ENCODE assay signal across 10 cellular contexts in genomic region chr7:538764-539685, GRCh38. TPM values are rescaled to one million over a fixed set of nuclear protein-coding genes. Genes with fewer than 3 reads are reported as not detected.
A peak's percentile ranks its signal among the peaks of the same experiment; 100 is the strongest.
DNase-seq lines count a peak whose midpoint lies in the region; ATAC-seq, FAIRE-seq and TF ChIP-seq lines count a peak whose summit lies in the region.
"Had no signal": no experiment of that assay in that cellular context is flagged by ENCODE, and none has a peak within 500 bp of the region (broad histone marks: within the 10 kb centered on the region; RNA-seq: fewer than 3 reads in every experiment).

No MANE protein-coding gene starts in this region.

- peak overlapping the region; percentile 16; the same call in 2 of the 3 replicates for H3K4me3 ChIP-seq in A549
- H3K4me3 ChIP-seq in mammary epithelial cell (replicated peaks in 1 of 3; ENCODE audit: insufficient read depth in 1 of 3, low read depth in 2 of 3, low read length in 3 of 3), result peak overlapping the region; percentile 35 to 53 (median 38)
- H3K4me3 ChIP-seq in mucosa of descending colon, result no peak overlapping the region

- H3K27me3 ChIP-seq in mammary epithelial cell (ENCODE audit: insufficient read depth, low read length), result no peaks in the 10 kb centered on the region

- H2AFZ ChIP-seq in mammary epithelial cell (ENCODE audit: low read depth, low read length), result no peak overlapping the region

- CTCF ChIA-PET in A549 (lab: Yijun Ruan, JAX) (interaction anchor here (0.9 to 8.5 kb wide), 5 partner anchors 9 to 217 kb away, joined by 3 to 35 read pairs (median 4); partner anchors contain the start of gene PDGFA), mammary epithelial cell (lab: Charles Lee; ENCODE audit: low non-redundant PET) (no interaction called here)

- no peaks in the 10 kb centered on the region for H4K20me1 ChIP-seq in mammary epithelial cell (ENCODE audit: insufficient read depth, low read length)

- H3K9me3 ChIP-seq in A549 (no peaks in the 10 kb centered on the region; the same call in 2 of the 3 replicates), mammary epithelial cell (replicated peaks; ENCODE audit: insufficient read depth, low read length) (no peaks in the 10 kb centered on the region), mucosa of descending colon (no peaks in the 10 kb centered on the region)

- FAIRE-seq in A549 (lab: Jason Lieb, UNC), result no peak

- no peaks in the 10 kb centered on the region for H3K79me2 ChIP-seq in mammary epithelial cell (ENCODE audit: insufficient read depth, low read length)

- TF ChIP-seq RAD21 in A549 (conservative IDR thresholded peaks at IDR 0.05 in 1 of 2, IDR thresholded peaks at IDR 0.05 in 1 of 2) (no peak), Ishikawa (IDR thresholded peaks at IDR 0.05; ENCODE audit: low read depth) (no peak)

- peak overlapping the region; percentile 94 for H3K4me2 ChIP-seq in A549
- H3K4me2 ChIP-seq in mammary epithelial cell (ENCODE audit: insufficient read depth, low read depth, low read length), result peak overlapping the region; percentile 98

- DNase-seq in A549 (ENCODE audit: low read depth in 1 of 2, low spot score in 1 of 2), result no peak
- DNase-seq in mammary epithelial cell, result peak; percentile 85
- DNase-seq in mucosa of descending colon, result peak in 1 of 3 donors; percentile 65
- no peak for DNase-seq in cerebellar cortex (ENCODE audit: low spot score)
- DNase-seq in activated CD4-positive, alpha-beta T cell treated with anti-CD3 and anti-CD28 coated beads for 4 hours, result no peak
- no peak for DNase-seq in germinal center (ENCODE audit: low spot score)
- DNase-seq in NOMO-1 treated with dmso at 0.1 percent for 144 hours (lab: John Stamatoyannopoulos, UW; ENCODE audit: unreplicated experiment), result no peak
- DNase-seq: NCI-H2227 treated with DMSO at 0.1 percent for 48 hours had no signal

- TSS peak; percentile 77 for BruUV-seq in mammary epithelial cell (replicated peaks; lab: Mats Ljungman, UMichigan)

- H3K4me1 ChIP-seq in A549 (peaks cover 56% of the 10 kb centered on the region), mammary epithelial cell (ENCODE audit: insufficient read depth, low read length) (peaks cover 50% of the 10 kb centered on the region), mucosa of descending colon (ENCODE audit: low read depth) (peaks cover 21% of the 10 kb centered on the region)

- ATAC-seq in A549 (peak; percentile 43 to 55), mucosa of descending colon (peak; percentile 53)
- ATAC-seq: activated CD4-positive, CD25-positive, alpha-beta regulatory T cell treated with anti-CD3 and anti-CD28 coated beads, Interleukin-2, amount 50 U/mL, for 24 hours had no signal

- peak overlapping the region; percentile 90 to 96 for H3K27ac ChIP-seq in A549
- peak overlapping the region; percentile 85 for H3K27ac ChIP-seq in mammary epithelial cell (ENCODE audit: insufficient read depth, low read depth, low read length)

- in situ Hi-C loops in mammary epithelial cell (cut with MboI; ENCODE audit: low sequenced_read_pairs in 2 of 2), result no loop called here

- no peak for TF ChIP-seq EP300 in A549 (IDR thresholded peaks at IDR 0.05)
- peak; percentile 28; the same call in 1 of the 2 replicates for TF ChIP-seq EP300 in Ishikawa (IDR thresholded peaks at IDR 0.05; ENCODE audit: borderline replicate concordance)

- TF ChIP-seq CTCF in A549 (IDR thresholded peaks at IDR 0.05), result no peak
- peak in 1 of 2 donors; percentile 12 for TF ChIP-seq CTCF in mammary epithelial cell (conservative IDR thresholded peaks at IDR 0.05 in 1 of 2, IDR thresholded peaks at IDR 0.05 in 1 of 2; ENCODE audit: extremely low read depth in 1 of 2, insufficient read depth in 1 of 2, low read depth in 1 of 2, low read length in 2 of 2)
- TF ChIP-seq CTCF in mucosa of descending colon (IDR thresholded peaks at IDR 0.05), result no peak

- WGBS in A549 (ENCODE audit: missing lambda C conversion rate), result 44% methylated on average over 24 of the region's 37 CpGs
- WGBS in mammary epithelial cell (ENCODE audit: low coverage, missing lambda C conversion rate), result 22% methylated on average over 23 of the region's 37 CpGs

- TF ChIP-seq POLR2A in A549 (IDR thresholded peaks at IDR 0.05; ENCODE audit: low read length), result no peak

- dilution Hi-C loops in mammary epithelial cell (cut with HindIII; ENCODE audit: low sequenced_read_pairs), result no loop called here

- POLR2A ChIA-PET in A549 (lab: Yijun Ruan, JAX), result interaction anchor here (0.8 to 2.0 kb wide), 2 partner anchors 19 to 21 kb away, joined by 3 to 18 read pairs; partner anchors contain the start of gene PDGFA

- H3K36me3 ChIP-seq in mammary epithelial cell (ENCODE audit: insufficient read depth, low read length), result no peaks in the 10 kb centered on the region
- no peaks in the 10 kb centered on the region for H3K36me3 ChIP-seq in mucosa of descending colon (ENCODE audit: low read depth)

- H3K9ac ChIP-seq in mammary epithelial cell (ENCODE audit: insufficient read depth, low read length), result peak overlapping the region; percentile 82

- intact Hi-C loops in mammary epithelial cell (cut with micrococcal nuclease), result loop anchor here (1.0 to 5.0 kb wide), 2 partner anchors 20 to 293 kb away; partner anchors contain the start of genes PDGFA and SUN1
- intact Hi-C loops in mucosa of descending colon (cut with DNase I, micrococcal nuclease), result no loop called here

TF ChIP-seq in A549, 52 proteins besides CTCF, POLR2A, EP300 and RAD21:
- TF ChIP-seq, protein P1, sequence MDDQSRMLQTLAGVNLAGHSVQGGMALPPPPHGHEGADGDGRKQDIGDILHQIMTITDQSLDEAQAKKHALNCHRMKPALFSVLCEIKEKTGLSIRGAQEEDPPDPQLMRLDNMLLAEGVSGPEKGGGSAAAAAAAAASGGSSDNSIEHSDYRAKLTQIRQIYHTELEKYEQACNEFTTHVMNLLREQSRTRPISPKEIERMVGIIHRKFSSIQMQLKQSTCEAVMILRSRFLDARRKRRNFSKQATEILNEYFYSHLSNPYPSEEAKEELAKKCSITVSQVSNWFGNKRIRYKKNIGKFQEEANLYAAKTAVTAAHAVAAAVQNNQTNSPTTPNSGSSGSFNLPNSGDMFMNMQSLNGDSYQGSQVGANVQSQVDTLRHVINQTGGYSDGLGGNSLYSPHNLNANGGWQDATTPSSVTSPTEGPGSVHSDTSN (IDR thresholded peaks at IDR 0.05), result no peak
- TF ChIP-seq HOXB13 (CRISPR knock-in tag; IDR thresholded peaks at IDR 0.05; ENCODE audit: low read depth), result peak; percentile 86; the same call in 1 of the 2 replicates
- TF ChIP-seq CHD4 (IDR thresholded peaks at IDR 0.05; ENCODE audit: borderline replicate concordance), result no peak
- peak; percentile 47; the same call in 1 of the 2 replicates for TF ChIP-seq HOXB5 (CRISPR knock-in tag; IDR thresholded peaks at IDR 0.05)
- TF ChIP-seq, protein P2, sequence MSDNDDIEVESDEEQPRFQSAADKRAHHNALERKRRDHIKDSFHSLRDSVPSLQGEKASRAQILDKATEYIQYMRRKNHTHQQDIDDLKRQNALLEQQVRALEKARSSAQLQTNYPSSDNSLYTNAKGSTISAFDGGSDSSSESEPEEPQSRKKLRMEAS (IDR thresholded peaks at IDR 0.05), result no peak

TF ChIP-seq in Ishikawa, 13 proteins besides CTCF, POLR2A, EP300 and RAD21 (continues in another document):
- TF ChIP-seq NFIC (IDR thresholded peaks at IDR 0.05), result no peak
- TF ChIP-seq TCF12 (IDR thresholded peaks at IDR 0.05; ENCODE audit: low read depth), result no peak
- 0 out of 2 replicates have a peak, but pooled peaks have one; percentile 56 for TF ChIP-seq EGR1 (IDR thresholded peaks at IDR 0.05)
- no peak for TF ChIP-seq FOXM1 (IDR thresholded peaks at IDR 0.05; ENCODE audit: borderline replicate concordance, low read depth)
- TF ChIP-seq ZBTB7A (IDR thresholded peaks at IDR 0.05; ENCODE audit: low read depth), result peak; percentile 75
- TF ChIP-seq, protein P2 (IDR thresholded peaks at IDR 0.05), result no peak; the same call in 1 of the 2 replicates
- TF ChIP-seq REST (IDR thresholded peaks at IDR 0.05; ENCODE audit: low read depth), result no peak
- no peak for TF ChIP-seq YY1 (IDR thresholded peaks at IDR 0.05; ENCODE audit: low read depth)
- TF ChIP-seq TEAD4 (IDR thresholded peaks at IDR 0.05), result peak; percentile 32; the same call in 1 of the 2 replicates

RNA-seq across cellular contexts. Expression of gene PDGFA, which starts 19.4 kb away (rescaled TPM):
- polyA plus RNA-seq in A549 (2011; rRNA removed) (11.3 and 12.8 TPM in 2 replicates), A549 (2017; fragmentation: RNase III; extraction: RNeasy Plus Mini Kit Qiagen cat#74134 plus additional on column Dnase treatment) (14.2 to 16.3 TPM (median 14.9 TPM) in 3 replicates), mammary epithelial cell (29.2 TPM)
- polyA plus RNA-seq in A549 (2012; cell fraction: cytosol; rRNA removed), result 7.4 and 8.4 TPM in 2 replicates
- polyA plus RNA-seq in A549 (2012; cell fraction: nucleus; rRNA removed), result 8.7 and 12.6 TPM in 2 replicates
- polyA minus RNA-seq in A549 (2011; rRNA and poly(A)+ RNA removed), result 34.7 and 41.5 TPM in 2 replicates
- total RNA-seq in mammary epithelial cell (100 to 1,000 TPM in 1 of 2 donors, 10 to 100 TPM in 1; 60.5 to 167 TPM), mucosa of descending colon (10 to 100 TPM; 52.7 to 63.0 (median 57.5) TPM)
- polyA minus RNA-seq in mammary epithelial cell, result 93.4 TPM
